ENCODE assay signal across 1 cellular context in the genomic region with DNA sequence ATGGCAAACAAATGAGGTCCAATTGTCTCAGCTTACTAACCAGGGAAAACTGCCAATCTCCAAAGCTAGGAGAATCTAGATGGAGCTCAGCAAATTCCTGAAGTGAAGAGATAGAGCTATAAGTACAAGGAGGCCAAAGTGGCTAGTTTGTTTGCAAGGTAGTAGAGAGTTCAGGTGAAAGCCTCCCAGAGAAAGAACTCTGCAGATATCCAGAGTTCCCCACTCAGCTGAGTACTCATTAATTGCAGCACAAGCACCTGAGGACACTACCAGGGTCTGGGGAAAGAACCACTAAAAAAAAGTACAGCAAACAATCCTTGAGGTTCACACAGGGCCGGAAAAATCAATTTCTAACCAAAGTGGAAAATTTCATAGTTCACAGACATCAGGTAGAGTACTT.
TF ChIP-seq lines count a peak whose summit lies in the region.

No MANE protein-coding gene starts in this region.

TF ChIP-seq in GM23338, 12 proteins besides CTCF, POLR2A, EP300 and RAD21 (continued from another document):
- TF ChIP-seq, protein P1, sequence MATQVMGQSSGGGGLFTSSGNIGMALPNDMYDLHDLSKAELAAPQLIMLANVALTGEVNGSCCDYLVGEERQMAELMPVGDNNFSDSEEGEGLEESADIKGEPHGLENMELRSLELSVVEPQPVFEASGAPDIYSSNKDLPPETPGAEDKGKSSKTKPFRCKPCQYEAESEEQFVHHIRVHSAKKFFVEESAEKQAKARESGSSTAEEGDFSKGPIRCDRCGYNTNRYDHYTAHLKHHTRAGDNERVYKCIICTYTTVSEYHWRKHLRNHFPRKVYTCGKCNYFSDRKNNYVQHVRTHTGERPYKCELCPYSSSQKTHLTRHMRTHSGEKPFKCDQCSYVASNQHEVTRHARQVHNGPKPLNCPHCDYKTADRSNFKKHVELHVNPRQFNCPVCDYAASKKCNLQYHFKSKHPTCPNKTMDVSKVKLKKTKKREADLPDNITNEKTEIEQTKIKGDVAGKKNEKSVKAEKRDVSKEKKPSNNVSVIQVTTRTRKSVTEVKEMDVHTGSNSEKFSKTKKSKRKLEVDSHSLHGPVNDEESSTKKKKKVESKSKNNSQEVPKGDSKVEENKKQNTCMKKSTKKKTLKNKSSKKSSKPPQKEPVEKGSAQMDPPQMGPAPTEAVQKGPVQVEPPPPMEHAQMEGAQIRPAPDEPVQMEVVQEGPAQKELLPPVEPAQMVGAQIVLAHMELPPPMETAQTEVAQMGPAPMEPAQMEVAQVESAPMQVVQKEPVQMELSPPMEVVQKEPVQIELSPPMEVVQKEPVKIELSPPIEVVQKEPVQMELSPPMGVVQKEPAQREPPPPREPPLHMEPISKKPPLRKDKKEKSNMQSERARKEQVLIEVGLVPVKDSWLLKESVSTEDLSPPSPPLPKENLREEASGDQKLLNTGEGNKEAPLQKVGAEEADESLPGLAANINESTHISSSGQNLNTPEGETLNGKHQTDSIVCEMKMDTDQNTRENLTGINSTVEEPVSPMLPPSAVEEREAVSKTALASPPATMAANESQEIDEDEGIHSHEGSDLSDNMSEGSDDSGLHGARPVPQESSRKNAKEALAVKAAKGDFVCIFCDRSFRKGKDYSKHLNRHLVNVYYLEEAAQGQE (IDR thresholded peaks at IDR 0.05; ENCODE audit: unreplicated experiment), result no peak
- TF ChIP-seq ZNF114 (CRISPR knock-in tag; IDR thresholded peaks at IDR 0.05), result no peak
- TF ChIP-seq ZNF331 (CRISPR knock-in tag; IDR thresholded peaks at IDR 0.05; ENCODE audit: low read depth), result no peak
